In the genomic region with DNA sequence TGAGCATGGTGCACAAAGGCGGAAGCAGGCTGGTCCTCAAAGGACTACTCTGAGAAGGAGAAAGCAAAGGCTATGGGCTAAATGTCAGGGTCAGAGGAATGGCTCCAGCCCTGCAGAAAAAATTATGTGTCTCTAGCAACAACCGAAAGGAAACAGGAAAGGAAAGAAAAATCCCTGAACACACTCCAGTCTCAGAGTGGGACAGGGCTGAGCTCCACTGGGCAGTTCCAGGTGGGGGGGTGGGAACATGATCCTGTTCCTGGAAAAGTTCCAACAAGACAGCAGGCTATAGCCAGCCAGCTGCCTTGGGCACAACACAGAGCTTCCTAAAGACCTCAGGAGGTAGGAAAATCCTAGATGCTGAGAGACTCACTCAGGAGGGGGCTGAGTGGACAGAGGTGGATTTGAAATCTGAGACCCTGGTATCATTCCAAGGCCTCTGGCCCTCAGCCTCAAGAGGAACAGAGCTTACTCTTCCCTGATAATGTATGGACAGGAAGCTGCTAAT, we compare ENCODE assay signal across 15 cellular contexts.
DNase-seq lines count a peak whose midpoint lies in the region; ATAC-seq, FAIRE-seq and TF ChIP-seq lines count a peak whose summit lies in the region.
"Had no signal": no experiment of that assay in that cellular context is flagged by ENCODE, and none has a peak within 500 bp of the region (broad histone marks: within the 10 kb centered on the region; RNA-seq: fewer than 3 reads in every experiment).

No MANE protein-coding gene starts in this region.

- no peak overlapping the region for H3K4me3 Mint-ChIP-seq in activated CD8-positive, alpha-beta memory T cell treated with anti-CD3 and anti-CD28 coated beads, Interleukin-2, amount 10 ng/mL, durations not matched to agents 7 days and 5 days
- H3K4me3 Mint-ChIP-seq: naive B cell had no signal

- no peaks in the 10 kb centered on the region for H3K36me3 Mint-ChIP-seq in activated CD8-positive, alpha-beta memory T cell treated with anti-CD3 and anti-CD28 coated beads, Interleukin-2, amount 10 ng/mL, durations not matched to agents 7 days and 5 days
- H3K36me3 Mint-ChIP-seq: naive B cell had no signal

- H3K4me2 ChIP-seq in K562 (ENCODE audit: insufficient read depth, low read length): no peak overlapping the region

- 60% methylated on average over 1 of the region's 2 CpGs for WGBS in K562 (ENCODE audit: insufficient coverage, low coverage, missing lambda C conversion rate)
- WGBS in ovary, 3 donors: 16 to 41% (median 34%) methylated on average over 2 of the region's 2 CpGs

- TF ChIP-seq EP300 in K562 (IDR thresholded peaks at IDR 0.05; ENCODE audit: low read length) (no peak), ovary (IDR thresholded peaks at IDR 0.05) (no peak)

- H3K27ac ChIP-seq in K562 (ENCODE audit: extremely low read depth, low read depth, low read length) (no peak overlapping the region), ovary (peak overlapping the region in 1 of 2 donors; percentile 57)
- H3K27ac ChIP-seq: gastroesophageal sphincter had no signal

- ATAC-seq in K562 (no peak), HG02571 (IDR thresholded peaks at IDR 0.05; ENCODE audit: unreplicated experiment) (no peak), HG03521 (IDR thresholded peaks at IDR 0.05; ENCODE audit: unreplicated experiment) (no peak)
- ATAC-seq in activated CD8-positive, alpha-beta memory T cell treated with anti-CD3 and anti-CD28 coated beads, Interleukin-2, amount 10 ng/mL, durations not matched to agents 7 days and 5 days: no peak
- ATAC-seq: gastroesophageal sphincter had no signal

- H3K9me3 Mint-ChIP-seq in activated CD8-positive, alpha-beta memory T cell treated with anti-CD3 and anti-CD28 coated beads, Interleukin-2, amount 10 ng/mL, durations not matched to agents 7 days and 5 days (ENCODE audit: low read depth): no peaks in the 10 kb centered on the region
- H3K9me3 Mint-ChIP-seq: naive B cell had no signal

- CTCF ChIA-PET in K562 (lab: Yijun Ruan, JAX; ENCODE audit: low intra/inter-chr PET ratio): no interaction called here
- CTCF ChIA-PET in activated CD8-positive, alpha-beta memory T cell treated with anti-CD3 and anti-CD28 coated beads, Interleukin-2, amount 10 ng/mL, durations not matched to agents 7 days and 5 days (lab: Charles Lee): no interaction called here

- H3K4me1 ChIP-seq in K562 (replicated peaks in 1 of 2; ENCODE audit: control insufficient read depth in 2 of 2, insufficient read depth in 2 of 2, low read length in 2 of 2): no peaks in the 10 kb centered on the region
- H3K4me1 ChIP-seq in ovary (ENCODE audit: insufficient read depth): peaks cover 6% of the 10 kb centered on the region
- H3K4me1 ChIP-seq: BE2C, gastroesophageal sphincter had no signal

- FAIRE-seq in K562 (lab: Jason Lieb, UNC): no peak
- FAIRE-seq: keratinocyte had no signal

- H3K4me3 ChIP-seq in K562: no peak overlapping the region
- H3K4me3 ChIP-seq in ovary: no peak overlapping the region
- H3K4me3 ChIP-seq: gastroesophageal sphincter had no signal

- H3K27ac Mint-ChIP-seq in activated CD8-positive, alpha-beta memory T cell treated with anti-CD3 and anti-CD28 coated beads, Interleukin-2, amount 10 ng/mL, durations not matched to agents 7 days and 5 days: no peak overlapping the region

- no peaks in the 10 kb centered on the region for H3K4me1 Mint-ChIP-seq in activated CD8-positive, alpha-beta memory T cell treated with anti-CD3 and anti-CD28 coated beads, Interleukin-2, amount 10 ng/mL, durations not matched to agents 7 days and 5 days

- TF ChIP-seq POLR2A in K562 (conservative IDR thresholded peaks at IDR 0.05): no peak
- TF ChIP-seq POLR2A in ovary (IDR thresholded peaks at IDR 0.05): no peak

- no peaks in the 10 kb centered on the region for H3K9me3 ChIP-seq in K562 (replicated peaks; ENCODE audit: control insufficient read depth, insufficient read depth, low read depth, low read length)
- no peaks in the 10 kb centered on the region for H3K9me3 ChIP-seq in ovary
- H3K9me3 ChIP-seq: BE2C, gastroesophageal sphincter had no signal

- H4K20me1 ChIP-seq in K562 (replicated peaks; ENCODE audit: control insufficient read depth, insufficient read depth, low read length): no peaks in the 10 kb centered on the region

- POLR2A ChIA-PET in K562 (lab: Yijun Ruan, JAX): interaction anchor here (0.9 kb wide), 1 partner anchor 9 kb away, joined by 4 read pairs; no protein-coding TSS in a partner anchor

- no peaks in the 10 kb centered on the region for H3K9me1 ChIP-seq in K562 (ENCODE audit: control insufficient read depth, insufficient read depth, low read length)

- TF ChIP-seq RAD21 in K562 (CRISPR knock-in tag; conservative IDR thresholded peaks at IDR 0.05 in 1 of 2, IDR thresholded peaks at IDR 0.05 in 1 of 2): no peak

- intact Hi-C loops in K562 (cut with micrococcal nuclease) (no loop called here), ovary (cut with DNase I) (no loop called here)

- DNase-seq in G401 (ENCODE audit: low spot score) (peak; percentile 67), NCI-H510A (lab: John Stamatoyannopoulos, UW) (peak; percentile 40), K562 (ENCODE audit: extremely low read depth in 1 of 4, low spot score in 3 of 4) (peak in 1 of 4 experiments; percentile 1), ovary (peak in 4 of 5 donors; percentile 19 to 58 (median 50)), kidney tubule cell (ENCODE audit: low spot score) (no peak)
- no peak for DNase-seq in activated CD8-positive, alpha-beta memory T cell treated with anti-CD3 and anti-CD28 coated beads, Interleukin-2, amount 10 ng/mL, durations not matched to agents 7 days and 5 days
- DNase-seq: activated CD4-positive, alpha-beta T cell treated with anti-CD3 and anti-CD28 coated beads, Interleukin-2, amount 50 U/mL, for 48 hours; activated effector memory CD4-positive, alpha-beta T cell treated with anti-CD3 and anti-CD28 coated beads, Interleukin-2, amount 50 U/mL, for 16 hours; BE2C; H7; naive B cell had no signal

- no peak overlapping the region for H3K9ac ChIP-seq in K562 (ENCODE audit: insufficient read depth in 1 of 2, low read depth in 2 of 2, low read length in 2 of 2)

- peaks cover 2% of the 10 kb centered on the region for H3K27me3 Mint-ChIP-seq in activated CD8-positive, alpha-beta memory T cell treated with anti-CD3 and anti-CD28 coated beads, Interleukin-2, amount 10 ng/mL, durations not matched to agents 7 days and 5 days

- in situ Hi-C loops in G401 (cut with HindIII; ENCODE audit: low sequenced_read_pairs) (no loop called here), K562 (cut with MboI) (no loop called here)

- no peaks in the 10 kb centered on the region for H3K79me2 ChIP-seq in K562 (ENCODE audit: control insufficient read depth, insufficient read depth, low read length)

- no peak overlapping the region for H2AFZ ChIP-seq in K562 (ENCODE audit: low read depth, low read length)

- H3K27me3 ChIP-seq in K562 (ENCODE audit: control insufficient read depth in 2 of 2, insufficient read depth in 2 of 2, low read length in 2 of 2): no peaks in the 10 kb centered on the region
- no peaks in the 10 kb centered on the region for H3K27me3 ChIP-seq in ovary
- H3K27me3 ChIP-seq: BE2C had no signal

- TF ChIP-seq CTCF in K562 (IDR thresholded peaks at IDR 0.05 in 2 of 3, conservative IDR thresholded peaks at IDR 0.05 in 1 of 3; ENCODE audit: insufficient read depth in 2 of 3, low read depth in 1 of 3, low read length in 3 of 3): no peak
- TF ChIP-seq CTCF in ovary (IDR thresholded peaks at IDR 0.05): no peak

- H3K36me3 ChIP-seq in K562 (ENCODE audit: control insufficient read depth, insufficient read depth, low read length) (no peaks in the 10 kb centered on the region), ovary (no peaks in the 10 kb centered on the region)
- H3K36me3 ChIP-seq: BE2C, gastroesophageal sphincter had no signal

- no TSS peak for BruUV-seq in K562 (replicated peaks; lab: Mats Ljungman, UMichigan)

TF ChIP-seq in K562, 482 proteins besides CTCF, POLR2A, EP300 and RAD21:
- TF ChIP-seq NR2F6 (CRISPR knock-in tag; IDR thresholded peaks at IDR 0.05): no peak
- peak; percentile 12; the same call in 1 of the 2 replicates for TF ChIP-seq NFIC (IDR thresholded peaks at IDR 0.05)
TF ChIP-seq in K562: peak in this region for 1.

Comparison
In these comparisons a context has a peak if more than half of its experiments do, and no peak if none do; other contexts are left out.
1. DNase-seq: peak in G401 (single experiment), NCI-H510A (single experiment) and ovary (4 of 5); none in activated CD8-positive, alpha-beta memory T cell treated with anti-CD3 and anti-CD28 coated beads, Interleukin-2, amount 10 ng/mL, durations not matched to agents 7 days and 5 days (single experiment) and kidney tubule cell (single experiment).